21 cellular contexts compared by ENCODE assay signal in the genomic region with DNA sequence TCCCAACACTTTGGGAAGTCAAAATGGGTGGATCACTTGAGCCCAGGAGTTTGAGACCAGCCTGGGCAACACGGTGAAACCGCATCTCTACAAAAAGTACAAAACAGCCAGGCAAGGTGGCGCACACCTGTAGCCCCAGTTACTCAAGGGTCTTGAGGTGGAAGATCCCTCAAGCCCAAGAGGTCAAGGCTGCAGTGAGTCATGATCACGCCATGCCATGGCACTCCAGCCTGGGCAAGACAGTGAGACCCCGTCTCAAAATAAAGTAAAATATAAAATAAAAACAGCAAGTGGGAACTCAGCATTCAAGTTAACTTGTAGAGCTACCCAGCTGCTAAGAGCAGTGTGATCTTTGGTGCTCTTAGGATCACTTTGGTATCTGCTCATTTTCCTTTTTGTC. TPM values are rescaled to one million over a fixed set of nuclear protein-coding genes. Genes with fewer than 3 reads are reported as not detected.
DNase-seq lines count a peak whose midpoint lies in the region; ATAC-seq, FAIRE-seq and TF ChIP-seq lines count a peak whose summit lies in the region.
"Had no signal": no experiment of that assay in that cellular context is flagged by ENCODE, and none has a peak within 500 bp of the region (broad histone marks: within the 10 kb centered on the region; RNA-seq: fewer than 3 reads in every experiment).

No MANE protein-coding gene starts in this region.

- 98% methylated on average over 5 of the region's 5 CpGs for WGBS in GM12878 (ENCODE audit: insufficient coverage, insufficient replicate concordance, low lambda C conversion rate, missing lambda C conversion rate)
- 97 to 98% methylated on average over 5 of the region's 5 CpGs for WGBS in esophagus squamous epithelium, 2 donors

- H3K4me1 ChIP-seq in GM12878 (ENCODE audit: control insufficient read depth, insufficient read depth, low read length) (no peaks in the 10 kb centered on the region), esophagus squamous epithelium (no peaks in the 10 kb centered on the region)

- RAD21 ChIA-PET in GM12878 (lab: Charles Lee; ENCODE audit: unreplicated experiment) = interaction anchor here (1.3 kb wide), 1 partner anchor 154 kb away, joined by 3 read pairs; no protein-coding TSS in a partner anchor

- H3K9me3 ChIP-seq in T-helper 17 cell (ENCODE audit: control insufficient read depth, low read length, poor library complexity, severe bottlenecking) = no peaks in the 10 kb centered on the region
- no peaks in the 10 kb centered on the region for H3K9me3 ChIP-seq in GM12878 (replicated peaks; ENCODE audit: control insufficient read depth, insufficient read depth, low read length)
- H3K9me3 ChIP-seq in esophagus squamous epithelium = no peaks in the 10 kb centered on the region

- no peak overlapping the region for H3K9ac ChIP-seq in GM12878 (ENCODE audit: control insufficient read depth, insufficient read depth, low read length)

- TF ChIP-seq POLR2A in GM12878 (IDR thresholded peaks at IDR 0.05; ENCODE audit: low read depth, low read length) (no peak), esophagus squamous epithelium (IDR thresholded peaks at IDR 0.05) (no peak)

- ATAC-seq in activated T-cell treated with anti-CD3 and anti-CD28 coated beads, Interleukin-2, amount 50 U/mL, for 72 hours (replicated peaks in 1 of 2) = no peak
- ATAC-seq in T-helper 17 cell (no peak), GM12878 (no peak)
- peak in 1 of 2 donors; percentile 10 for ATAC-seq in stimulated activated naive B cell treated with anti-CD40 and anti-IgM and Interleukin-4, amounts not matched to agents 10 μg/mL and 1 μg/mL and 100 μg/mL, for 72 hours (replicated peaks)

- H4K20me1 ChIP-seq in GM12878 (ENCODE audit: control insufficient read depth, insufficient read depth) = no peaks in the 10 kb centered on the region

- H3K27ac ChIP-seq in GM12878 (ENCODE audit: control insufficient read depth, insufficient read depth) (no peak overlapping the region), esophagus squamous epithelium (no peak overlapping the region)
- H3K27ac ChIP-seq: HL-60, SK-N-MC had no signal

- H3K4me3 Mint-ChIP-seq in activated T-cell treated with anti-CD3 and anti-CD28 coated beads, Interleukin-2, amount 50 U/mL, for 24 hours = no peak overlapping the region
- H3K4me3 Mint-ChIP-seq in activated T-cell treated with anti-CD3 and anti-CD28 coated beads, Interleukin-2, amount 50 U/mL, for 72 hours = no peak overlapping the region
- no peak overlapping the region for H3K4me3 Mint-ChIP-seq in T-helper 17 cell
- H3K4me3 Mint-ChIP-seq in stimulated activated naive B cell treated with anti-CD40 and anti-IgM and Interleukin-4, amounts not matched to agents 10 μg/mL and 1 μg/mL and 100 μg/mL, for 72 hours = no peak overlapping the region
- H3K4me3 Mint-ChIP-seq: CD4-positive, CD25-positive, alpha-beta regulatory T cell; HFFc6 had no signal

- H3K27me3 Mint-ChIP-seq in activated T-cell treated with anti-CD3 and anti-CD28 coated beads, Interleukin-2, amount 50 U/mL, for 24 hours = no peaks in the 10 kb centered on the region
- H3K27me3 Mint-ChIP-seq in activated T-cell treated with anti-CD3 and anti-CD28 coated beads, Interleukin-2, amount 50 U/mL, for 72 hours (ENCODE audit: low read depth) = no peaks in the 10 kb centered on the region
- no peaks in the 10 kb centered on the region for H3K27me3 Mint-ChIP-seq in T-helper 17 cell
- H3K27me3 Mint-ChIP-seq in stimulated activated naive B cell treated with anti-CD40 and anti-IgM and Interleukin-4, amounts not matched to agents 10 μg/mL and 1 μg/mL and 100 μg/mL, for 72 hours = no peaks in the 10 kb centered on the region
- H3K27me3 Mint-ChIP-seq: CD4-positive, CD25-positive, alpha-beta regulatory T cell had no signal

- SMC1A ChIA-PET in GM12878 (lab: Charles Lee; ENCODE audit: uncharacterized antibody, unreplicated experiment) = no interaction called here

- no peaks in the 10 kb centered on the region for H3K27me3 ChIP-seq in GM12878 (replicated peaks in 1 of 2; ENCODE audit: control insufficient read depth in 2 of 2, insufficient read depth in 2 of 2, low read length in 1 of 2)
- H3K27me3 ChIP-seq in esophagus squamous epithelium = no peaks in the 10 kb centered on the region

- TF ChIP-seq CTCF in GM12878 (IDR thresholded peaks at IDR 0.05 in 2 of 3, conservative IDR thresholded peaks at IDR 0.05 in 1 of 3; ENCODE audit: control insufficient read depth in 2 of 3, extremely low read depth in 1 of 3, insufficient read depth in 1 of 3, low read depth in 3 of 3, low read length in 3 of 3) (no peak), esophagus squamous epithelium (IDR thresholded peaks at IDR 0.05) (no peak)

- intact Hi-C loops in GM12878 (cut with micrococcal nuclease; ENCODE audit: unreplicated experiment) (no loop called here), esophagus squamous epithelium (cut with DNase I) (no loop called here)

- no peak for TF ChIP-seq RAD21 in GM12878 (IDR thresholded peaks at IDR 0.05; ENCODE audit: insufficient read depth, low read depth, low read length)

- H3K36me3 ChIP-seq in GM12878 (ENCODE audit: control insufficient read depth in 2 of 2, insufficient read depth in 2 of 2, low read length in 1 of 2) (peaks cover 18 to 45% of the 10 kb centered on the region in 2 experiments), esophagus squamous epithelium (peaks cover 7 to 100% (median 34%) of the 10 kb centered on the region in 3 donors)

- POLR2A ChIA-PET in GM12878 (lab: Charles Lee) = no interaction called here

- H3K4me3 ChIP-seq in GM12878 (no peak overlapping the region), esophagus squamous epithelium (no peak overlapping the region)
- H3K4me3 ChIP-seq: SK-N-MC had no signal

- in situ Hi-C loops in GM12878 (cut with MboI) = no loop called here

- H3K79me2 ChIP-seq in GM12878 (ENCODE audit: control insufficient read depth, insufficient read depth, low read length) = no peaks in the 10 kb centered on the region

- no TSS peak for BruUV-seq in GM12878 (replicated peaks; lab: Mats Ljungman, UMichigan)

- peaks cover 38% of the 10 kb centered on the region for H3K4me1 Mint-ChIP-seq in activated T-cell treated with anti-CD3 and anti-CD28 coated beads, Interleukin-2, amount 50 U/mL, for 24 hours (ENCODE audit: low read depth)
- H3K4me1 Mint-ChIP-seq in activated T-cell treated with anti-CD3 and anti-CD28 coated beads, Interleukin-2, amount 50 U/mL, for 72 hours (ENCODE audit: low read depth) = peaks cover 21% of the 10 kb centered on the region
- peaks cover 9% of the 10 kb centered on the region for H3K4me1 Mint-ChIP-seq in T-helper 17 cell
- H3K4me1 Mint-ChIP-seq in stimulated activated naive B cell treated with anti-CD40 and anti-IgM and Interleukin-4, amounts not matched to agents 10 μg/mL and 1 μg/mL and 100 μg/mL, for 72 hours = peaks cover 4 to 7% of the 10 kb centered on the region in 2 donors

- no peak for DNase-seq in activated T-cell treated with anti-CD3 and anti-CD28 coated beads, Interleukin-2, amount 50 U/mL, for 24 hours
- no peak for DNase-seq in activated T-cell treated with anti-CD3 and anti-CD28 coated beads, Interleukin-2, amount 50 U/mL, for 72 hours
- no peak for DNase-seq in T-helper 17 cell
- DNase-seq in GM12878 (ENCODE audit: low read depth, low spot score) = no peak
- DNase-seq in stimulated activated naive B cell treated with anti-CD40 and anti-IgM and Interleukin-4, amounts not matched to agents 10 μg/mL and 1 μg/mL and 100 μg/mL, for 72 hours = no peak
- DNase-seq in NCI-H1930 (lab: John Stamatoyannopoulos, UW) = no peak
- DNase-seq in AML-193 (lab: John Stamatoyannopoulos, UW) = no peak
- no peak for DNase-seq in esophagus squamous epithelium (lab: John Stamatoyannopoulos, UW)
- DNase-seq: CD4-positive, CD25-positive, alpha-beta regulatory T cell; H7; HFFc6; KG1; NCI-H1092 treated with DMSO at 0.1 percent for 48 hours; NCI-H146; NCI-H2081; NCI-H2171 treated with DMSO at 0.1 percent for 48 hours; NCI-H524 treated with DMSO at 0.1 percent for 48 hours; OCI-M1; SHP77 had no signal

- CTCF ChIA-PET in GM12878 (lab: Yijun Ruan, JAX) = interaction anchor here (0.7 to 1.5 kb wide), 3 partner anchors 36 to 154 kb away, joined by 3 to 4 read pairs (median 4); no protein-coding TSS in a partner anchor

- peaks cover 98% of the 10 kb centered on the region for H3K36me3 Mint-ChIP-seq in activated T-cell treated with anti-CD3 and anti-CD28 coated beads, Interleukin-2, amount 50 U/mL, for 24 hours (ENCODE audit: low read depth)
- peaks cover 18 to 42% of the 10 kb centered on the region in 2 donors for H3K36me3 Mint-ChIP-seq in activated T-cell treated with anti-CD3 and anti-CD28 coated beads, Interleukin-2, amount 50 U/mL, for 72 hours (ENCODE audit: insufficient read depth in 2 of 2)
- H3K36me3 Mint-ChIP-seq in T-helper 17 cell (ENCODE audit: low read depth) = peaks cover 2% of the 10 kb centered on the region
- peaks cover 44 to 53% of the 10 kb centered on the region in 2 donors for H3K36me3 Mint-ChIP-seq in stimulated activated naive B cell treated with anti-CD40 and anti-IgM and Interleukin-4, amounts not matched to agents 10 μg/mL and 1 μg/mL and 100 μg/mL, for 72 hours

- no peak for TF ChIP-seq EP300 in GM12878 (IDR thresholded peaks at IDR 0.05; ENCODE audit: borderline replicate concordance in 1 of 2, control insufficient read depth in 1 of 2, low read depth in 2 of 2, low read length in 2 of 2)

- no peaks in the 10 kb centered on the region for H3K9me3 Mint-ChIP-seq in activated T-cell treated with anti-CD3 and anti-CD28 coated beads, Interleukin-2, amount 50 U/mL, for 24 hours
- H3K9me3 Mint-ChIP-seq in activated T-cell treated with anti-CD3 and anti-CD28 coated beads, Interleukin-2, amount 50 U/mL, for 72 hours = no peaks in the 10 kb centered on the region
- no peaks in the 10 kb centered on the region for H3K9me3 Mint-ChIP-seq in stimulated activated naive B cell treated with anti-CD40 and anti-IgM and Interleukin-4, amounts not matched to agents 10 μg/mL and 1 μg/mL and 100 μg/mL, for 72 hours
- H3K9me3 Mint-ChIP-seq: CD4-positive, CD25-positive, alpha-beta regulatory T cell; HFFc6 had no signal

- H3K27ac Mint-ChIP-seq in activated T-cell treated with anti-CD3 and anti-CD28 coated beads, Interleukin-2, amount 50 U/mL, for 24 hours = peak overlapping the region; percentile 63
- H3K27ac Mint-ChIP-seq in activated T-cell treated with anti-CD3 and anti-CD28 coated beads, Interleukin-2, amount 50 U/mL, for 72 hours = no peak overlapping the region
- H3K27ac Mint-ChIP-seq in T-helper 17 cell = peak overlapping the region; percentile 75
- H3K27ac Mint-ChIP-seq in stimulated activated naive B cell treated with anti-CD40 and anti-IgM and Interleukin-4, amounts not matched to agents 10 μg/mL and 1 μg/mL and 100 μg/mL, for 72 hours = peak overlapping the region; percentile 4
- H3K27ac Mint-ChIP-seq: HFFc6 had no signal

- H2AFZ ChIP-seq in GM12878 (ENCODE audit: control insufficient read depth, low read depth, low read length) = no peak overlapping the region

- FAIRE-seq in GM12878 (lab: Jason Lieb, UNC) = no peak

- H3K4me2 ChIP-seq in GM12878 (ENCODE audit: control insufficient read depth, insufficient read depth) = no peak overlapping the region

RNA-seq across cellular contexts. Expression of a gene that starts 12.7 kb away (rescaled TPM):
- 10 to 100 TPM; 43.3 to 56.6 TPM for total RNA-seq in activated T-cell treated with anti-CD3 and anti-CD28 coated beads, Interleukin-2, amount 50 U/mL, for 72 hours
- total RNA-seq in T-helper 17 cell = 10 to 100 TPM; 10.6 to 15.8 TPM
- total RNA-seq in GM12878 (2013; cell fraction: nucleolus; rRNA removed) = 40.9 and 42.7 TPM in 2 replicates
- 51.1 and 55.0 TPM in 2 replicates for total RNA-seq in GM12878 (2014; rRNA removed)
- total RNA-seq in GM12878 (2014; rRNA removed; fragmentation: Illumina TruSeq; extraction: Trizol) = 49.8 and 53.0 TPM in 2 replicates
- total RNA-seq in GM12878 (2021) = 29.3 and 30.9 TPM in 2 replicates
- polyA plus RNA-seq in GM12878 (2011; ENCODE audit: low read depth) = 20.2 TPM
- polyA plus RNA-seq in GM12878 (2011; rRNA removed) = 69.0 and 83.9 TPM in 2 replicates
- polyA plus RNA-seq in GM12878 (2011; cell fraction: cytosol; rRNA removed) = 67.2 and 69.2 TPM in 2 replicates
- 99.3 and 113 TPM in 2 replicates for polyA plus RNA-seq in GM12878 (2011; cell fraction: nucleus; rRNA removed)
- 22.2 and 26.8 TPM in 2 replicates for polyA plus RNA-seq in GM12878 (2012)
- polyA plus RNA-seq in GM12878 (2014; fragmentation: Illumina TruSeq; extraction: Trizol) = 50.9 and 52.9 TPM in 2 replicates
- polyA plus RNA-seq in GM12878 (2014; fragmentation: Nextera tagmentation; extraction: Ambion mirVana) = 10 to 100 TPM; 47.3 to 73.3 TPM
- 51.3 and 54.1 TPM in 2 replicates for polyA plus RNA-seq in GM12878 (2014; rRNA removed)
- 10 to 100 TPM; 66.3 to 70.0 TPM for polyA plus RNA-seq in GM12878 (2016; fragmentation: Nextera tagmentation; extraction: Ambion mirVana)
- polyA minus RNA-seq in GM12878 (2011; rRNA and poly(A)+ RNA removed) = 66.0 and 71.2 TPM in 2 replicates
- polyA minus RNA-seq in GM12878 (2011; cell fraction: cytosol; rRNA and poly(A)+ RNA removed) = 22.3 and 32.1 TPM in 2 replicates
- 24.7 and 36.0 TPM in 2 replicates for polyA minus RNA-seq in GM12878 (2011; cell fraction: nucleus; rRNA and poly(A)+ RNA removed)
- total RNA-seq in esophagus squamous epithelium = 10 to 100 TPM; 11.5 to 32.2 (median 19.1) TPM

RNA-seq across cellular contexts. Expression of a gene that starts 31.8 kb away (rescaled TPM):
- 10 to 100 TPM; 41.6 to 69.7 TPM for total RNA-seq in activated T-cell treated with anti-CD3 and anti-CD28 coated beads, Interleukin-2, amount 50 U/mL, for 72 hours
- total RNA-seq in T-helper 17 cell (10 to 100 TPM; 26.9 to 36.2 TPM), GM12878 (2014; rRNA removed) (66.7 and 83.7 TPM in 2 replicates), GM12878 (2014; rRNA removed; fragmentation: Illumina TruSeq; extraction: Trizol) (40.4 and 41.5 TPM in 2 replicates), GM12878 (2021) (56.8 and 59.0 TPM in 2 replicates), esophagus squamous epithelium (10 to 100 TPM; 67.5 to 79.5 (median 74.1) TPM)
- 29.8 and 34.6 TPM in 2 replicates for total RNA-seq in GM12878 (2013; cell fraction: nucleolus; rRNA removed)
- 27.2 TPM for polyA plus RNA-seq in GM12878 (2011; ENCODE audit: low read depth)
- polyA plus RNA-seq in GM12878 (2011; rRNA removed) (71.0 and 82.6 TPM in 2 replicates), GM12878 (2014; fragmentation: Illumina TruSeq; extraction: Trizol) (44.1 and 59.0 TPM in 2 replicates), GM12878 (2014; fragmentation: Nextera tagmentation; extraction: Ambion mirVana) (10 to 100 TPM; 30.0 to 33.6 TPM), GM12878 (2014; rRNA removed) (46.0 and 46.3 TPM in 2 replicates), GM12878 (2016; fragmentation: Nextera tagmentation; extraction: Ambion mirVana) (10 to 100 TPM; 18.3 to 19.4 TPM)
- 111 and 139 TPM in 2 replicates for polyA plus RNA-seq in GM12878 (2011; cell fraction: cytosol; rRNA removed)
- 40.2 and 48.5 TPM in 2 replicates for polyA plus RNA-seq in GM12878 (2011; cell fraction: nucleus; rRNA removed)
- 31.8 and 33.7 TPM in 2 replicates for polyA plus RNA-seq in GM12878 (2012)
- 222 and 231 TPM in 2 replicates for polyA minus RNA-seq in GM12878 (2011; rRNA and poly(A)+ RNA removed)
- 60.9 and 67.1 TPM in 2 replicates for polyA minus RNA-seq in GM12878 (2011; cell fraction: cytosol; rRNA and poly(A)+ RNA removed)
- polyA minus RNA-seq in GM12878 (2011; cell fraction: nucleus; rRNA and poly(A)+ RNA removed) = 26.7 and 39.5 TPM in 2 replicates
